ENCODE assay signal across 1 cellular context in the genomic region with DNA sequence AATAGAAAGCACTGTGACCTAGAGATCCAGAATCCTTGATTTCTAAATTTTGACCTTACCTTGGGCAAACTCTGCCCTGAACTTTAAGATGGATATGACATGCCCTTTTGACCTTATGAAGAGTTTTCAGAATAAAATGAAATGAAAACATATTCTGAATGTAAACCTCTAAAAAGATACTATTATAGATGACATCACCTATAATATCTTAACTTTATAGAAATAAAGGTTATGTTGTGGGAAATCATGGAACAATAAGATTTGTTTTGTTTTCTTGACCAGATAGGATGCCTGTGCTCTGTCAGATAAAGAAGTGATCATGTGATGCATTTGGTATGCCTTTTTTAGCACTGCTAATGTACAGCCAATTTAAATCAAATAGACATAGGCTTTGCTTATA.
TF ChIP-seq lines count a peak whose summit lies in the region.

No MANE protein-coding gene starts in this region.

TF ChIP-seq in HepG2, 621 proteins besides CTCF, POLR2A, EP300 and RAD21 (continued from another document):
- TF ChIP-seq ATF7 (IDR thresholded peaks at IDR 0.05) (peak; percentile 68), ATF7 (CRISPR knock-in tag; IDR thresholded peaks at IDR 0.05) (no peak)
